Comparison of ENCODE assay signal across 18 cellular contexts in the genomic region with DNA sequence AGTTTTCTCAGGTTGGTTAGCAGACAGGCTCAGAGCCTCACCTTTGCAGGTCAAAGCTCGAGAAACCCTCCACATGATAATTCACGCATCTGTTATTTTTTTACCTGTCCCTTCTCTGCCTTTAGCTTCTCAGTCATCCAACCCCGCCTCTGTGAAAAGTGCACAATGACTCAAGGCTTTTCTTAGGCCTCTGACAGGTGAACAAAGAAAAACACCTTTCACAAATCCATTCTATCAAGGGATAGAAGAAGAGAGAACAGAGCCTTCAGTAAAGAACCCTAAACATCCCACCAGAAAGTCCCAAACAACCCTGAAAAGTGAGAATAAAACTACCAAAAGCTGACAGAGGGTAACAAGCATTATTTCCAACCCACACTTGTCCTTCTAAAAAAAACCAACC.
DNase-seq lines count a peak whose midpoint lies in the region; ATAC-seq and TF ChIP-seq lines count a peak whose summit lies in the region.
"Had no signal": no experiment of that assay in that cellular context is flagged by ENCODE, and none has a peak within 500 bp of the region (broad histone marks: within the 10 kb centered on the region; RNA-seq: fewer than 3 reads in every experiment).

No MANE protein-coding gene starts in this region.

- intact Hi-C loops in activated CD8-positive, alpha-beta T cell treated with anti-CD3 and anti-CD28 coated beads for 36 hours (cut with micrococcal nuclease): loop anchor here (5.0 kb wide), 1 partner anchor 35 kb away; no protein-coding TSS in a partner anchor

- peak overlapping the region; percentile 69 for H3K27ac Mint-ChIP-seq in activated T-cell treated with anti-CD3 and anti-CD28 coated beads, Interleukin-2, amount 50 U/mL, for 72 hours
- peak overlapping the region; percentile 94 for H3K27ac Mint-ChIP-seq in activated CD8-positive, alpha-beta T cell treated with anti-CD3 and anti-CD28 coated beads for 36 hours
- peak overlapping the region; percentile 99 for H3K27ac Mint-ChIP-seq in stimulated activated naive CD8-positive, alpha-beta T cell treated with anti-CD3 and anti-CD28 coated beads, Interleukin-15, Interleukin-2, amounts not matched to agents 100 ng/mL and 50 ng/mL, for 24 hours
- H3K27ac Mint-ChIP-seq in endodermal cell: no peak overlapping the region

- H3K27ac ChIP-seq in endodermal cell (ENCODE audit: low read depth, low read length): no peak overlapping the region
- H3K27ac ChIP-seq: esophagus muscularis mucosa, right atrium auricular region, tibial artery had no signal

- DNase-seq in activated T-cell treated with anti-CD3 and anti-CD28 coated beads, Interleukin-2, amount 50 U/mL, for 72 hours: no peak
- DNase-seq in activated T-cell treated with anti-CD3 and anti-CD28 coated beads for 4 hours (no peak), DMS153 treated with DMSO at 0.1 percent for 48 hours (lab: John Stamatoyannopoulos, UW; ENCODE audit: unreplicated experiment) (no peak), endodermal cell (no peak)
- no peak for DNase-seq in activated CD8-positive, alpha-beta T cell treated with anti-CD3 and anti-CD28 coated beads for 36 hours
- DNase-seq: central memory CD4-positive, alpha-beta T cell; DND-41; left colon; NCI-H526 treated with DMSO at 0.1 percent for 48 hours; nucleus accumbens; tibial artery had no signal

- WGBS in endodermal cell (ENCODE audit: insufficient coverage in 1 of 2, insufficient read length in 1 of 2), 2 experiments: 74 to 82% methylated on average over 3 of the region's 3 CpGs

- POLR2A ChIA-PET in activated CD8-positive, alpha-beta T cell treated with anti-CD3 and anti-CD28 coated beads for 36 hours (lab: Charles Lee): interaction anchor here (0.8 to 1.9 kb wide), 10 partner anchors 9 to 132 kb away, joined by 3 to 7 read pairs (median 4); no protein-coding TSS in a partner anchor

- no peaks in the 10 kb centered on the region for H3K9me3 Mint-ChIP-seq in activated T-cell treated with anti-CD3 and anti-CD28 coated beads, Interleukin-2, amount 50 U/mL, for 72 hours
- H3K9me3 Mint-ChIP-seq in activated CD8-positive, alpha-beta T cell treated with anti-CD3 and anti-CD28 coated beads for 36 hours: no peaks in the 10 kb centered on the region
- H3K9me3 Mint-ChIP-seq in stimulated activated naive CD8-positive, alpha-beta T cell treated with anti-CD3 and anti-CD28 coated beads, Interleukin-15, Interleukin-2, amounts not matched to agents 100 ng/mL and 50 ng/mL, for 24 hours: no peaks in the 10 kb centered on the region
- H3K9me3 Mint-ChIP-seq in endodermal cell: no peaks in the 10 kb centered on the region

- peaks cover 22 to 42% of the 10 kb centered on the region in 2 donors for H3K36me3 Mint-ChIP-seq in activated T-cell treated with anti-CD3 and anti-CD28 coated beads, Interleukin-2, amount 50 U/mL, for 72 hours (ENCODE audit: insufficient read depth in 2 of 2)
- H3K36me3 Mint-ChIP-seq in activated CD8-positive, alpha-beta T cell treated with anti-CD3 and anti-CD28 coated beads for 36 hours (ENCODE audit: low read depth): peaks cover 90% of the 10 kb centered on the region
- H3K36me3 Mint-ChIP-seq in stimulated activated naive CD8-positive, alpha-beta T cell treated with anti-CD3 and anti-CD28 coated beads, Interleukin-15, Interleukin-2, amounts not matched to agents 100 ng/mL and 50 ng/mL, for 24 hours (ENCODE audit: low read depth): peaks cover 95% of the 10 kb centered on the region
- no peaks in the 10 kb centered on the region for H3K36me3 Mint-ChIP-seq in endodermal cell (ENCODE audit: low read depth)

- H3K4me1 Mint-ChIP-seq in activated T-cell treated with anti-CD3 and anti-CD28 coated beads, Interleukin-2, amount 50 U/mL, for 72 hours (ENCODE audit: low read depth): peaks cover 97% of the 10 kb centered on the region
- H3K4me1 Mint-ChIP-seq in activated CD8-positive, alpha-beta T cell treated with anti-CD3 and anti-CD28 coated beads for 36 hours (ENCODE audit: low read depth): peaks cover 89% of the 10 kb centered on the region
- peaks cover 100% of the 10 kb centered on the region for H3K4me1 Mint-ChIP-seq in stimulated activated naive CD8-positive, alpha-beta T cell treated with anti-CD3 and anti-CD28 coated beads, Interleukin-15, Interleukin-2, amounts not matched to agents 100 ng/mL and 50 ng/mL, for 24 hours (ENCODE audit: low read depth)
- peaks cover 18% of the 10 kb centered on the region for H3K4me1 Mint-ChIP-seq in endodermal cell

- ATAC-seq in activated T-cell treated with anti-CD3 and anti-CD28 coated beads, Interleukin-2, amount 50 U/mL, for 72 hours (replicated peaks in 1 of 2): peak; percentile 32 to 42
- peak; percentile 17 for ATAC-seq in activated CD8-positive, alpha-beta T cell treated with anti-CD3 and anti-CD28 coated beads for 36 hours
- no peak for ATAC-seq in HG02973 (IDR thresholded peaks at IDR 0.05; ENCODE audit: unreplicated experiment)
- ATAC-seq: HCT116, HepG2, left colon had no signal

- no peaks in the 10 kb centered on the region for H3K4me1 ChIP-seq in endocrine pancreas (ENCODE audit: control insufficient read depth, insufficient read depth, low read length)
- no peaks in the 10 kb centered on the region for H3K4me1 ChIP-seq in endodermal cell (ENCODE audit: control insufficient read depth, insufficient read depth, low read length)
- H3K4me1 ChIP-seq: esophagus muscularis mucosa, right atrium auricular region, tibial artery had no signal

- no peaks in the 10 kb centered on the region for H3K9me3 ChIP-seq in endocrine pancreas (ENCODE audit: control insufficient read depth, low read length)
- no peaks in the 10 kb centered on the region for H3K9me3 ChIP-seq in endodermal cell (ENCODE audit: control insufficient read depth, low read length)
- H3K9me3 ChIP-seq: esophagus muscularis mucosa, right atrium auricular region, tibial artery had no signal

- CTCF ChIA-PET in activated CD8-positive, alpha-beta T cell treated with anti-CD3 and anti-CD28 coated beads for 36 hours (lab: Charles Lee): interaction anchor here (0.8 to 4.0 kb wide), 5 partner anchors 10 to 132 kb away, joined by 3 to 29 read pairs (median 3); no protein-coding TSS in a partner anchor

- no peaks in the 10 kb centered on the region for H3K27me3 Mint-ChIP-seq in activated T-cell treated with anti-CD3 and anti-CD28 coated beads, Interleukin-2, amount 50 U/mL, for 72 hours (ENCODE audit: low read depth)
- H3K27me3 Mint-ChIP-seq in activated CD8-positive, alpha-beta T cell treated with anti-CD3 and anti-CD28 coated beads for 36 hours: no peaks in the 10 kb centered on the region
- no peaks in the 10 kb centered on the region for H3K27me3 Mint-ChIP-seq in stimulated activated naive CD8-positive, alpha-beta T cell treated with anti-CD3 and anti-CD28 coated beads, Interleukin-15, Interleukin-2, amounts not matched to agents 100 ng/mL and 50 ng/mL, for 24 hours
- H3K27me3 Mint-ChIP-seq in endodermal cell (ENCODE audit: insufficient read depth): no peaks in the 10 kb centered on the region

- H3K4me3 ChIP-seq in endocrine pancreas (ENCODE audit: control insufficient read depth, insufficient read depth, low read length): peak overlapping the region; percentile 23
- no peak overlapping the region for H3K4me3 ChIP-seq in endodermal cell (ENCODE audit: low read length)
- H3K4me3 ChIP-seq: esophagus muscularis mucosa, right atrium auricular region, tibial artery had no signal

- H3K27me3 ChIP-seq in endocrine pancreas (ENCODE audit: control insufficient read depth, insufficient read depth, low read length) (no peaks in the 10 kb centered on the region), endodermal cell (ENCODE audit: control insufficient read depth, insufficient read depth, low read length, poor library complexity, severe bottlenecking) (peaks cover 8% of the 10 kb centered on the region)
- H3K27me3 ChIP-seq: esophagus muscularis mucosa, right atrium auricular region, tibial artery had no signal

- no peak overlapping the region for H3K9ac ChIP-seq in endocrine pancreas (ENCODE audit: control insufficient read depth, insufficient read depth, low read length)
- H3K9ac ChIP-seq in endodermal cell (ENCODE audit: extremely low read depth, low read length, poor library complexity, severe bottlenecking): no peak overlapping the region

- H3K36me3 ChIP-seq in endocrine pancreas (ENCODE audit: control insufficient read depth, insufficient read depth, low read length) (no peaks in the 10 kb centered on the region), endodermal cell (ENCODE audit: control insufficient read depth, insufficient read depth, low read length) (no peaks in the 10 kb centered on the region)
- H3K36me3 ChIP-seq: esophagus muscularis mucosa, right atrium auricular region, tibial artery had no signal

- TF ChIP-seq CTCF in activated CD8-positive, alpha-beta T cell treated with anti-CD3 and anti-CD28 coated beads for 36 hours (IDR thresholded peaks at IDR 0.05): no peak
- no peak for TF ChIP-seq CTCF in endodermal cell (conservative IDR thresholded peaks at IDR 0.05)

- peak overlapping the region; percentile 71 to 72 for H3K4me3 Mint-ChIP-seq in activated T-cell treated with anti-CD3 and anti-CD28 coated beads, Interleukin-2, amount 50 U/mL, for 72 hours
- peak overlapping the region; percentile 96 for H3K4me3 Mint-ChIP-seq in activated CD8-positive, alpha-beta T cell treated with anti-CD3 and anti-CD28 coated beads for 36 hours
- H3K4me3 Mint-ChIP-seq in stimulated activated naive CD8-positive, alpha-beta T cell treated with anti-CD3 and anti-CD28 coated beads, Interleukin-15, Interleukin-2, amounts not matched to agents 100 ng/mL and 50 ng/mL, for 24 hours: peak overlapping the region; percentile 93
- no peak overlapping the region for H3K4me3 Mint-ChIP-seq in endodermal cell
